1 cellular context compared by ENCODE assay signal in the genomic region with DNA sequence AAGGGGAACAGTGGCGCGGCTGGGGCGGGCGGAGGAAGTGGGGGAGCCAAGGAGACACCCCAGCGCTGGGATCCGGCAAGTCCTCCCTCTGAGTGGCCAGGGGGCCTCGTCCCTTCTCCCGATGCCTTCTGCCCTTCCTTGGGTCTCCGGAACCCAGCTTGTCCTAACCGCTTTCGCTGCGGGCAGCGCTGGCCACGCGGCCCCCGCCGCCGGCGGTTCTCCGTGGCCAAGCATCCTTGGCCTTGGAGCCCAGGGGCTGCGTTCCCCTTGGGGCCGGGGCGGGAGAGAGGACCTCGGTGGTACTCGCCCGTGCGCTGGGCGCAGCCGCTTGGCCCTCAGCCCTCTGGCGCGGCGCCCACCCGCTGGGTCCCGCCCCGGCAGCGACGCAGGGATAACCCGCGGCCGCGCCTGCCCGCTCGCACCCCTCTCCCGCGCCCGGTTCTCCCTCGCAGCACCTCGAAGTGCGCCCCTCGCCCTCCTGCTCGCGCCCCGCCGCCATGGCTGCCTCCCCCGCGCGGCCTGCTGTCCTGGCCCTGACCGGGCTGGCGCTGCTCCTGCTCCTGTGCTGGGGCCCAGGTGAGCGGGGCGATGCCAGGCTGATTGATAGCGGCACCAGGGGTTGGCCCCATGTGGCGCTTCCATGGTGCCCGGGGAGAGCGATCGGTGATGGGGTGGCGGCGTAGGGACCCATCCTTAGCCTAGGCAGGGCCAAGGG.
TF ChIP-seq lines count a peak whose summit lies in the region.

No MANE protein-coding gene starts in this region.

TF ChIP-seq in SK-N-SH, 30 proteins besides CTCF, POLR2A, EP300 and RAD21 (continued from another document):
- TF ChIP-seq ZBTB33 (IDR thresholded peaks at IDR 0.05; ENCODE audit: borderline replicate concordance, low read depth) (no peak), TCF12 (IDR thresholded peaks at IDR 0.05) (no peak)
